Comparison of ENCODE assay signal across 1 cellular context in genomic region chr20:41002842-41003142, GRCh38.
TF ChIP-seq lines count a peak whose summit lies in the region.

No MANE protein-coding gene starts in this region.

TF ChIP-seq in HepG2, 621 proteins besides CTCF, POLR2A, EP300 and RAD21 (continued from another document and continues in another):
- TF ChIP-seq ZGPAT (CRISPR knock-in tag; IDR thresholded peaks at IDR 0.05) (no peak), SATB2 (CRISPR knock-in tag; IDR thresholded peaks at IDR 0.05) (0 out of 2 replicates have a peak, but pooled peaks have one; percentile 15), ZBTB1 (CRISPR knock-in tag; IDR thresholded peaks at IDR 0.05; ENCODE audit: borderline replicate concordance) (no peak), BRF2 (CRISPR knock-in tag; IDR thresholded peaks at IDR 0.05) (no peak; the same call in 1 of the 2 replicates), ZNF800 (CRISPR knock-in tag; IDR thresholded peaks at IDR 0.05) (0 out of 2 replicates have a peak, but pooled peaks have one; percentile 53), PRDM15 (CRISPR knock-in tag; IDR thresholded peaks at IDR 0.05) (peak; percentile 30; the same call in 1 of the 2 replicates), ZNF367 (CRISPR knock-in tag; IDR thresholded peaks at IDR 0.05; ENCODE audit: borderline replicate concordance) (peak; percentile 42; the same call in 1 of the 2 replicates), ZHX2 (IDR thresholded peaks at IDR 0.05; ENCODE audit: low read depth) (no peak), ZHX2 (CRISPR knock-in tag; IDR thresholded peaks at IDR 0.05; ENCODE audit: borderline replicate concordance) (0 out of 2 replicates have a peak, but pooled peaks have one; percentile 27), STAG1 (CRISPR knock-in tag; IDR thresholded peaks at IDR 0.05) (0 out of 2 replicates have a peak, but pooled peaks have one; percentile 3), NFKB2 (CRISPR knock-in tag; IDR thresholded peaks at IDR 0.05; ENCODE audit: borderline replicate concordance) (peak; percentile 63; the same call in 1 of the 2 replicates), CENPT (CRISPR knock-in tag; IDR thresholded peaks at IDR 0.05; ENCODE audit: low read depth) (0 out of 2 replicates have a peak, but pooled peaks have one; percentile 25), ZNF709 (CRISPR knock-in tag; IDR thresholded peaks at IDR 0.05) (no peak; the same call in 1 of the 2 replicates), CREBL2 (CRISPR knock-in tag; IDR thresholded peaks at IDR 0.05; ENCODE audit: borderline replicate concordance) (0 out of 2 replicates have a peak, but pooled peaks have one; percentile 30), GATA4 (IDR thresholded peaks at IDR 0.05; ENCODE audit: borderline replicate concordance, low read depth) (no peak), ZNF598 (CRISPR knock-in tag; IDR thresholded peaks at IDR 0.05; ENCODE audit: borderline replicate concordance) (0 out of 2 replicates have a peak, but pooled peaks have one; percentile 21), ZNF788 (CRISPR knock-in tag; IDR thresholded peaks at IDR 0.05; ENCODE audit: borderline replicate concordance) (0 out of 2 replicates have a peak, but pooled peaks have one; percentile 24), ZNF260 (CRISPR knock-in tag; IDR thresholded peaks at IDR 0.05; ENCODE audit: borderline replicate concordance, low read depth) (no peak), ZNF687 (CRISPR knock-in tag; IDR thresholded peaks at IDR 0.05) (peak; percentile 68; the same call in 1 of the 2 replicates), MBD4 (IDR thresholded peaks at IDR 0.05; ENCODE audit: borderline replicate concordance, low read length) (peak; percentile 68; the same call in 1 of the 2 replicates), NKX3-1 (CRISPR knock-in tag; IDR thresholded peaks at IDR 0.05) (0 out of 2 replicates have a peak, but pooled peaks have one; percentile 27), ZNF263 (CRISPR knock-in tag; IDR thresholded peaks at IDR 0.05) (no peak), SP140L (CRISPR knock-in tag; IDR thresholded peaks at IDR 0.05; ENCODE audit: borderline replicate concordance) (no peak), DPF2 (CRISPR knock-in tag; IDR thresholded peaks at IDR 0.05; ENCODE audit: borderline replicate concordance, low read depth) (no peak), NFAT5 (CRISPR knock-in tag; IDR thresholded peaks at IDR 0.05) (0 out of 2 replicates have a peak, but pooled peaks have one; percentile 50), ZNF816 (CRISPR knock-in tag; IDR thresholded peaks at IDR 0.05; ENCODE audit: borderline replicate concordance) (no peak)
